Comparison of ENCODE assay signal across 1 cellular context in the genomic region with DNA sequence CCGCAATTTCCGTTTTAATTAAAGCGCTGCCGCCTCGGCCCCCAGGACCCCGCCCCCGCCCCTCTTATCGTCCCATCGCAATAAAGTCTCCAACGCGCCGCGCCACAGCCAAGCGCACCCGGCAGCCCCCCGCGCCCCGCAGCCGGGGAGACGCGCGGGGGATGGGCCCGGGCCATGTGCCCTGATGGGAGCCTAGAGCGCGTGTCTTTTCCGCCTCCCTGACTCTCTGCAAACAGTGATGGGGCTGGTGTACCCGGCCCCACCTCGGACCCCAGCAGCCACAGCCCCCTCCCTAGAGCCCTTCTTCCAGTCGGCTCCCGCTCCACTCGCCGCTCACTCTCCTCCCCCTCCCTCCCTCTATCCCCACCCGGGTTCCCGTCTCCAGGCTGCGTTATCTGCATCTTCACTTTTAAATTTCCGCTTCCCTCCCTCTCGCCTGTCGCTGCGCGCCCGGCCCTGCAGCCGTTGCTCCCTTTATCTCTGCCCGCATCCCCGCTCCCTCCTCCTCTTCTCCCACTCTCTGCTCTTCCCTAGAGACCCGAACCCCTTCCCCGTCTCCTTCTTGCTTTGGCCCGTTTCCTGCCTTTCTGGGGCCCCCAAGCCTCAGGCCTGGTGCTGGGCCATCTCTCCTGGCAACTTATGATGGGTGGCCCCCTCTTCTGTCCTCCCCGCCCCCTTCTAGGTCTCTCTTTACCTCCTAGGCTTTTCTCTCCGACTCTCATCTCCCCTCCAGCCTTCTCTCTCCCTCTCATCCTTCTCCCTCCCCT.
A peak's percentile ranks its signal among the peaks of the same experiment; 100 is the strongest.
TF ChIP-seq lines count a peak whose summit lies in the region.

No MANE protein-coding gene starts in this region.

TF ChIP-seq in HEK293, 187 proteins besides CTCF, POLR2A, EP300 and RAD21 (continued from another document):
- TF ChIP-seq, protein P1, sequence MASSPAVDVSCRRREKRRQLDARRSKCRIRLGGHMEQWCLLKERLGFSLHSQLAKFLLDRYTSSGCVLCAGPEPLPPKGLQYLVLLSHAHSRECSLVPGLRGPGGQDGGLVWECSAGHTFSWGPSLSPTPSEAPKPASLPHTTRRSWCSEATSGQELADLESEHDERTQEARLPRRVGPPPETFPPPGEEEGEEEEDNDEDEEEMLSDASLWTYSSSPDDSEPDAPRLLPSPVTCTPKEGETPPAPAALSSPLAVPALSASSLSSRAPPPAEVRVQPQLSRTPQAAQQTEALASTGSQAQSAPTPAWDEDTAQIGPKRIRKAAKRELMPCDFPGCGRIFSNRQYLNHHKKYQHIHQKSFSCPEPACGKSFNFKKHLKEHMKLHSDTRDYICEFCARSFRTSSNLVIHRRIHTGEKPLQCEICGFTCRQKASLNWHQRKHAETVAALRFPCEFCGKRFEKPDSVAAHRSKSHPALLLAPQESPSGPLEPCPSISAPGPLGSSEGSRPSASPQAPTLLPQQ (tag by site-specific recombination; IDR thresholded peaks at IDR 0.05), result peak; percentile 80
- TF ChIP-seq ZNF24 (tag by site-specific recombination; IDR thresholded peaks at IDR 0.05), result no peak
- TF ChIP-seq ZBTB48 (tag by site-specific recombination; IDR thresholded peaks at IDR 0.05), result no peak
- TF ChIP-seq, protein P2, sequence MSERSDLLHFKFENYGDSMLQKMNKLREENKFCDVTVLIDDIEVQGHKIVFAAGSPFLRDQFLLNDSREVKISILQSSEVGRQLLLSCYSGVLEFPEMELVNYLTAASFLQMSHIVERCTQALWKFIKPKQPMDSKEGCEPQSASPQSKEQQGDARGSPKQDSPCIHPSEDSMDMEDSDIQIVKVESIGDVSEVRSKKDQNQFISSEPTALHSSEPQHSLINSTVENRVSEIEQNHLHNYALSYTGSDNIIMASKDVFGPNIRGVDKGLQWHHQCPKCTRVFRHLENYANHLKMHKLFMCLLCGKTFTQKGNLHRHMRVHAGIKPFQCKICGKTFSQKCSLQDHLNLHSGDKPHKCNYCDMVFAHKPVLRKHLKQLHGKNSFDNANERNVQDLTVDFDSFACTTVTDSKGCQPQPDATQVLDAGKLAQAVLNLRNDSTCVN (tag by site-specific recombination; optimal IDR thresholded peaks at IDR 0.05), result peak; percentile 33
- TF ChIP-seq, protein P3, sequence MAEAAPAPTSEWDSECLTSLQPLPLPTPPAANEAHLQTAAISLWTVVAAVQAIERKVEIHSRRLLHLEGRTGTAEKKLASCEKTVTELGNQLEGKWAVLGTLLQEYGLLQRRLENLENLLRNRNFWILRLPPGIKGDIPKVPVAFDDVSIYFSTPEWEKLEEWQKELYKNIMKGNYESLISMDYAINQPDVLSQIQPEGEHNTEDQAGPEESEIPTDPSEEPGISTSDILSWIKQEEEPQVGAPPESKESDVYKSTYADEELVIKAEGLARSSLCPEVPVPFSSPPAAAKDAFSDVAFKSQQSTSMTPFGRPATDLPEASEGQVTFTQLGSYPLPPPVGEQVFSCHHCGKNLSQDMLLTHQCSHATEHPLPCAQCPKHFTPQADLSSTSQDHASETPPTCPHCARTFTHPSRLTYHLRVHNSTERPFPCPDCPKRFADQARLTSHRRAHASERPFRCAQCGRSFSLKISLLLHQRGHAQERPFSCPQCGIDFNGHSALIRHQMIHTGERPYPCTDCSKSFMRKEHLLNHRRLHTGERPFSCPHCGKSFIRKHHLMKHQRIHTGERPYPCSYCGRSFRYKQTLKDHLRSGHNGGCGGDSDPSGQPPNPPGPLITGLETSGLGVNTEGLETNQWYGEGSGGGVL (tag by site-specific recombination; IDR thresholded peaks at IDR 0.05), result peak; percentile 82
- TF ChIP-seq ZNF174 (tag by site-specific recombination; IDR thresholded peaks at IDR 0.05), result no peak
- peak; percentile 59 for TF ChIP-seq ZNF335 (tag by site-specific recombination; conservative IDR thresholded peaks at IDR 0.05)
- TF ChIP-seq ZFHX2 (tag by site-specific recombination; conservative IDR thresholded peaks at IDR 0.05), result peak; percentile 41
- TF ChIP-seq ZNF366 (tag by site-specific recombination; conservative IDR thresholded peaks at IDR 0.05), result peak; percentile 67
- TF ChIP-seq, protein P4, sequence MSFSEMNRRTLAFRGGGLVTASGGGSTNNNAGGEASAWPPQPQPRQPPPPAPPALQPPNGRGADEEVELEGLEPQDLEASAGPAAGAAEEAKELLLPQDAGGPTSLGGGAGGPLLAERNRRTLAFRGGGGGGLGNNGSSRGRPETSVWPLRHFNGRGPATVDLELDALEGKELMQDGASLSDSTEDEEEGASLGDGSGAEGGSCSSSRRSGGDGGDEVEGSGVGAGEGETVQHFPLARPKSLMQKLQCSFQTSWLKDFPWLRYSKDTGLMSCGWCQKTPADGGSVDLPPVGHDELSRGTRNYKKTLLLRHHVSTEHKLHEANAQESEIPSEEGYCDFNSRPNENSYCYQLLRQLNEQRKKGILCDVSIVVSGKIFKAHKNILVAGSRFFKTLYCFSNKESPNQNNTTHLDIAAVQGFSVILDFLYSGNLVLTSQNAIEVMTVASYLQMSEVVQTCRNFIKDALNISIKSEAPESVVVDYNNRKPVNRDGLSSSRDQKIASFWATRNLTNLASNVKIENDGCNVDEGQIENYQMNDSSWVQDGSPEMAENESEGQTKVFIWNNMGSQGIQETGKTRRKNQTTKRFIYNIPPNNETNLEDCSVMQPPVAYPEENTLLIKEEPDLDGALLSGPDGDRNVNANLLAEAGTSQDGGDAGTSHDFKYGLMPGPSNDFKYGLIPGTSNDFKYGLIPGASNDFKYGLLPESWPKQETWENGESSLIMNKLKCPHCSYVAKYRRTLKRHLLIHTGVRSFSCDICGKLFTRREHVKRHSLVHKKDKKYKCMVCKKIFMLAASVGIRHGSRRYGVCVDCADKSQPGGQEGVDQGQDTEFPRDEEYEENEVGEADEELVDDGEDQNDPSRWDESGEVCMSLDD (tag by site-specific recombination; IDR thresholded peaks at IDR 0.05), result no peak
- TF ChIP-seq ZBTB17 (tag by site-specific recombination; IDR thresholded peaks at IDR 0.05), result 0 out of 2 replicates have a peak, but pooled peaks have one; percentile 14
- TF ChIP-seq, protein P5, sequence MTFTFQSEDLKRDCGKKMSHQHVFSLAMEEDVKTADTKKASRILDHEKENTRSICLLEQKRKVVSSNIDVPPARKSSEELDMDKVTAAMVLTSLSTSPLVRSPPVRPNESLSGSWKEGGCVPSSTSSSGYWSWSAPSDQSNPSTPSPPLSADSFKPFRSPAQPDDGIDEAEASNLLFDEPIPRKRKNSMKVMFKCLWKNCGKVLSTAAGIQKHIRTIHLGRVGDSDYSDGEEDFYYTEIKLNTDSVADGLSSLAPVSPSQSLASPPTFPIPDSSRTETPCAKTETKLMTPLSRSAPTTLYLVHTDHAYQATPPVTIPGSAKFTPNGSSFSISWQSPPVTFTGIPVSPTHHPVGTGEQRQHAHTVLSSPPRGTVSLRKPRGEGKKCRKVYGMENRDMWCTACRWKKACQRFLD (tag by site-specific recombination; IDR thresholded peaks at IDR 0.05), result no peak
- TF ChIP-seq ZNF341 (tag by site-specific recombination; IDR thresholded peaks at IDR 0.05; ENCODE audit: low read depth), result peak; percentile 72
- no peak for TF ChIP-seq ZSCAN30 (tag by site-specific recombination; IDR thresholded peaks at IDR 0.05)
- TF ChIP-seq ZNF223 (tag by site-specific recombination; IDR thresholded peaks at IDR 0.05), result peak; percentile 84
